18 cellular contexts compared by ENCODE assay signal in genomic region chr12:92543872-92544271, GRCh38.
DNase-seq lines count a peak whose midpoint lies in the region; ATAC-seq, FAIRE-seq and TF ChIP-seq lines count a peak whose summit lies in the region.
"Had no signal": no experiment of that assay in that cellular context is flagged by ENCODE, and none has a peak within 500 bp of the region (broad histone marks: within the 10 kb centered on the region; RNA-seq: fewer than 3 reads in every experiment).

No MANE protein-coding gene starts in this region.

- no peak for TF ChIP-seq RAD21 in GM12878 (IDR thresholded peaks at IDR 0.05; ENCODE audit: insufficient read depth, low read depth, low read length)

- peak overlapping the region; percentile 43 for H2AFZ ChIP-seq in GM12878 (ENCODE audit: control insufficient read depth, low read depth, low read length)

- no peaks in the 10 kb centered on the region for H3K27me3 Mint-ChIP-seq in memory B cell

- H3K4me1 Mint-ChIP-seq in memory B cell, result peaks cover 39% of the 10 kb centered on the region

- TF ChIP-seq EP300 in GM12878 (IDR thresholded peaks at IDR 0.05; ENCODE audit: borderline replicate concordance in 1 of 2, control insufficient read depth in 1 of 2, low read depth in 2 of 2, low read length in 2 of 2), result no peak

- H3K9me3 ChIP-seq in cardiac muscle cell (ENCODE audit: low read depth), result no peaks in the 10 kb centered on the region
- no peaks in the 10 kb centered on the region; the same call in 2 of the 3 replicates for H3K9me3 ChIP-seq in GM12878 (replicated peaks; ENCODE audit: control insufficient read depth, insufficient read depth, low read length)
- H3K9me3 ChIP-seq: SJSA1, thoracic aorta had no signal

- peak overlapping the region; percentile 24; the same call in 1 of the 2 replicates for H3K4me2 ChIP-seq in GM12878 (ENCODE audit: control insufficient read depth, insufficient read depth)
- H3K4me2 ChIP-seq: smooth muscle cell had no signal

- H3K4me1 ChIP-seq in cardiac muscle cell (ENCODE audit: low read depth) (peaks cover 22% of the 10 kb centered on the region), GM12878 (ENCODE audit: control insufficient read depth, insufficient read depth, low read length) (peaks cover 55% of the 10 kb centered on the region)

- H3K36me3 Mint-ChIP-seq in memory B cell, result peaks cover 2% of the 10 kb centered on the region

- H3K36me3 ChIP-seq in cardiac muscle cell (no peaks in the 10 kb centered on the region), GM12878 (ENCODE audit: control insufficient read depth in 2 of 2, insufficient read depth in 2 of 2, low read length in 1 of 2) (no peaks in the 10 kb centered on the region)
- H3K36me3 ChIP-seq: SJSA1, thoracic aorta had no signal

- POLR2A ChIA-PET in GM12878 (lab: Charles Lee), result interaction anchor here (0.5 to 15.5 kb wide), 13 partner anchors 8 to 409 kb away, joined by 3 to 204 read pairs (median 4); no protein-coding TSS in a partner anchor

- in situ Hi-C loops in GM12878 (cut with MboI), result no loop called here

- RAD21 ChIA-PET in GM12878 (lab: Charles Lee; ENCODE audit: unreplicated experiment), result interaction anchor here (0.6 to 15.5 kb wide), 16 partner anchors 8 to 522 kb away, joined by 3 to 346 read pairs (median 3); no protein-coding TSS in a partner anchor

- no peak for TF ChIP-seq CTCF in cardiac muscle cell (IDR thresholded peaks at IDR 0.05; ENCODE audit: low read depth, low read length)
- TF ChIP-seq CTCF in GM12878 (IDR thresholded peaks at IDR 0.05 in 2 of 3, conservative IDR thresholded peaks at IDR 0.05 in 1 of 3; ENCODE audit: control insufficient read depth in 2 of 3, extremely low read depth in 1 of 3, insufficient read depth in 1 of 3, low read depth in 3 of 3, low read length in 3 of 3), result no peak

- CTCF ChIA-PET in GM12878 (lab: Yijun Ruan, JAX), result interaction anchor here (0.8 to 6.0 kb wide), 12 partner anchors 9 to 180 kb away, joined by 3 to 59 read pairs (median 4); no protein-coding TSS in a partner anchor

- peak; percentile 69 for TF ChIP-seq POLR2A in GM12878 (IDR thresholded peaks at IDR 0.05; ENCODE audit: low read depth, low read length)

- H3K27ac Mint-ChIP-seq in memory B cell, result no peak overlapping the region

- intact Hi-C loops in left ventricle myocardium superior (cut with micrococcal nuclease) (no loop called here), GM12878 (cut with micrococcal nuclease; ENCODE audit: unreplicated experiment) (no loop called here)

- H3K27me3 ChIP-seq in cardiac muscle cell (no peaks in the 10 kb centered on the region), GM12878 (replicated peaks in 1 of 2; ENCODE audit: control insufficient read depth in 2 of 2, insufficient read depth in 2 of 2, low read length in 1 of 2) (no peaks in the 10 kb centered on the region)
- H3K27me3 ChIP-seq: SJSA1 had no signal

- DNase-seq in cardiac muscle cell (ENCODE audit: low read depth in 1 of 2, low spot score in 1 of 2) (peak in 1 of 2 donors; percentile 16), left ventricle myocardium superior (no peak), GM12878 (ENCODE audit: low read depth, low spot score) (no peak), memory B cell (ENCODE audit: low spot score in 2 of 2) (no peak), T-helper 9 cell (no peak)
- no peak for DNase-seq in activated CD4-positive, alpha-beta T cell treated with anti-CD3 and anti-CD28 coated beads for 48 hours
- DNase-seq: activated CD8-positive, alpha-beta memory T cell treated with anti-CD3 and anti-CD28 coated beads, Interleukin-2, amount 50 U/mL, for 48 hours; cerebellar nuclear complex; DND-41; erythroblast; hippocampal formation; NCI-H187 treated with DMSO at 0.1 percent for 48 hours; occipital lobe had no signal

- H3K4me3 ChIP-seq in cardiac muscle cell, result no peak overlapping the region
- H3K4me3 ChIP-seq in GM12878, result peak overlapping the region; percentile 25; the same call in 1 of the 2 replicates
- H3K4me3 ChIP-seq: SJSA1, smooth muscle cell, thoracic aorta had no signal

- no peaks in the 10 kb centered on the region; the same call in none of the 2 replicates for H3K79me2 ChIP-seq in GM12878 (ENCODE audit: control insufficient read depth, insufficient read depth, low read length)

- peak overlapping the region; percentile 24 for H3K4me3 Mint-ChIP-seq in memory B cell

- BruUV-seq in GM12878 (replicated peaks; lab: Mats Ljungman, UMichigan), result no TSS peak

- WGBS in GM12878 (ENCODE audit: insufficient coverage, insufficient replicate concordance, low lambda C conversion rate, missing lambda C conversion rate), result 1% methylated on average over 4 of the region's 4 CpGs

- peaks cover 2% of the 10 kb centered on the region for H3K9me3 Mint-ChIP-seq in memory B cell

- peak overlapping the region; percentile 78 for H3K27ac ChIP-seq in cardiac muscle cell
- peak overlapping the region; percentile 70 for H3K27ac ChIP-seq in GM12878 (ENCODE audit: control insufficient read depth, insufficient read depth)
- H3K27ac ChIP-seq: SJSA1, thoracic aorta had no signal

- no peaks in the 10 kb centered on the region for H4K20me1 ChIP-seq in GM12878 (ENCODE audit: control insufficient read depth, insufficient read depth)

- no peak for FAIRE-seq in GM12878 (lab: Jason Lieb, UNC)

- H3K9ac ChIP-seq in GM12878 (ENCODE audit: control insufficient read depth, insufficient read depth, low read length), result peak overlapping the region; percentile 44

- ATAC-seq in left ventricle myocardium superior, result no peak
- peak; percentile 36 for ATAC-seq in GM12878
- no peak for ATAC-seq in memory B cell (ENCODE audit: low read depth)
- ATAC-seq in HG02973 (IDR thresholded peaks at IDR 0.05; ENCODE audit: unreplicated experiment), result no peak
- no peak for ATAC-seq in HG02981 (IDR thresholded peaks at IDR 0.05; ENCODE audit: unreplicated experiment)

- SMC1A ChIA-PET in GM12878 (lab: Charles Lee; ENCODE audit: uncharacterized antibody, unreplicated experiment), result interaction anchor here (0.6 to 12.8 kb wide), 18 partner anchors 8 to 701 kb away, joined by 3 to 319 read pairs (median 4); no protein-coding TSS in a partner anchor

TF ChIP-seq in GM12878, 131 proteins besides CTCF, POLR2A, EP300 and RAD21 (continues in another document):
- TF ChIP-seq SUZ12 (IDR thresholded peaks at IDR 0.05; ENCODE audit: unreplicated experiment), result no peak
- TF ChIP-seq SIN3A (IDR thresholded peaks at IDR 0.05; ENCODE audit: low read depth, low read length), result no peak
- no peak for TF ChIP-seq MTA3 (IDR thresholded peaks at IDR 0.05; ENCODE audit: borderline replicate concordance, low read length)
- TF ChIP-seq, protein P1, sequence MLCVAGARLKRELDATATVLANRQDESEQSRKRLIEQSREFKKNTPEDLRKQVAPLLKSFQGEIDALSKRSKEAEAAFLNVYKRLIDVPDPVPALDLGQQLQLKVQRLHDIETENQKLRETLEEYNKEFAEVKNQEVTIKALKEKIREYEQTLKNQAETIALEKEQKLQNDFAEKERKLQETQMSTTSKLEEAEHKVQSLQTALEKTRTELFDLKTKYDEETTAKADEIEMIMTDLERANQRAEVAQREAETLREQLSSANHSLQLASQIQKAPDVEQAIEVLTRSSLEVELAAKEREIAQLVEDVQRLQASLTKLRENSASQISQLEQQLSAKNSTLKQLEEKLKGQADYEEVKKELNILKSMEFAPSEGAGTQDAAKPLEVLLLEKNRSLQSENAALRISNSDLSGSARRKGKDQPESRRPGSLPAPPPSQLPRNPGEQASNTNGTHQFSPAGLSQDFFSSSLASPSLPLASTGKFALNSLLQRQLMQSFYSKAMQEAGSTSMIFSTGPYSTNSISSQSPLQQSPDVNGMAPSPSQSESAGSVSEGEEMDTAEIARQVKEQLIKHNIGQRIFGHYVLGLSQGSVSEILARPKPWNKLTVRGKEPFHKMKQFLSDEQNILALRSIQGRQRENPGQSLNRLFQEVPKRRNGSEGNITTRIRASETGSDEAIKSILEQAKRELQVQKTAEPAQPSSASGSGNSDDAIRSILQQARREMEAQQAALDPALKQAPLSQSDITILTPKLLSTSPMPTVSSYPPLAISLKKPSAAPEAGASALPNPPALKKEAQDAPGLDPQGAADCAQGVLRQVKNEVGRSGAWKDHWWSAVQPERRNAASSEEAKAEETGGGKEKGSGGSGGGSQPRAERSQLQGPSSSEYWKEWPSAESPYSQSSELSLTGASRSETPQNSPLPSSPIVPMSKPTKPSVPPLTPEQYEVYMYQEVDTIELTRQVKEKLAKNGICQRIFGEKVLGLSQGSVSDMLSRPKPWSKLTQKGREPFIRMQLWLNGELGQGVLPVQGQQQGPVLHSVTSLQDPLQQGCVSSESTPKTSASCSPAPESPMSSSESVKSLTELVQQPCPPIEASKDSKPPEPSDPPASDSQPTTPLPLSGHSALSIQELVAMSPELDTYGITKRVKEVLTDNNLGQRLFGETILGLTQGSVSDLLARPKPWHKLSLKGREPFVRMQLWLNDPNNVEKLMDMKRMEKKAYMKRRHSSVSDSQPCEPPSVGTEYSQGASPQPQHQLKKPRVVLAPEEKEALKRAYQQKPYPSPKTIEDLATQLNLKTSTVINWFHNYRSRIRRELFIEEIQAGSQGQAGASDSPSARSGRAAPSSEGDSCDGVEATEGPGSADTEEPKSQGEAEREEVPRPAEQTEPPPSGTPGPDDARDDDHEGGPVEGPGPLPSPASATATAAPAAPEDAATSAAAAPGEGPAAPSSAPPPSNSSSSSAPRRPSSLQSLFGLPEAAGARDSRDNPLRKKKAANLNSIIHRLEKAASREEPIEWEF (IDR thresholded peaks at IDR 0.05; ENCODE audit: insufficient replicate concordance, low read depth, low read length), result no peak
- TF ChIP-seq CREM (IDR thresholded peaks at IDR 0.05; ENCODE audit: low read depth), result peak; percentile 42
- TF ChIP-seq SMAD1 (IDR thresholded peaks at IDR 0.05; ENCODE audit: low read depth, partially characterized antibody), result no peak
- TF ChIP-seq GATAD2B (conservative IDR thresholded peaks at IDR 0.05; ENCODE audit: low read depth), result no peak
- peak; percentile 69; the same call in 1 of the 2 replicates for TF ChIP-seq GABPA (IDR thresholded peaks at IDR 0.05; ENCODE audit: low read depth)
- no peak for TF ChIP-seq BRCA1 (IDR thresholded peaks at IDR 0.05; ENCODE audit: low read depth, low read length)
- TF ChIP-seq SMAD5 (IDR thresholded peaks at IDR 0.05; ENCODE audit: low read depth), result no peak; the same call in 1 of the 2 replicates
